Comparison of ENCODE assay signal across 9 cellular contexts in genomic region chr22:30560643-30561202, GRCh38. TPM values are rescaled to one million over a fixed set of nuclear protein-coding genes. Genes with fewer than 3 reads are reported as not detected.
A peak's percentile ranks its signal among the peaks of the same experiment; 100 is the strongest.
DNase-seq lines count a peak whose midpoint lies in the region; ATAC-seq, FAIRE-seq and TF ChIP-seq lines count a peak whose summit lies in the region.
"Not testable (repeated sequence)": the region's sequence is repeated elsewhere in the genome, so short reads cannot be mapped to it uniquely, and the experiment has no call there.
"Had no signal": no experiment of that assay in that cellular context is flagged by ENCODE, and none has a peak within 500 bp of the region (broad histone marks: within the 10 kb centered on the region; RNA-seq: fewer than 3 reads in every experiment).

No MANE protein-coding gene starts in this region.

- intact Hi-C loops in kidney (cut with DNase I) = not testable (repeated sequence)

- H3K27me3 ChIP-seq in Loucy (ENCODE audit: insufficient read depth, low read length, poor library complexity, severe bottlenecking) = not testable (repeated sequence)

- not testable (repeated sequence) for H3K36me3 ChIP-seq in Loucy (ENCODE audit: insufficient read depth, low read length); kidney (ENCODE audit: control insufficient read depth in 1 of 2, insufficient read depth in 2 of 2, low read length in 2 of 2)

- H3K4me3 Mint-ChIP-seq in activated naive CD8-positive, alpha-beta T cell treated with anti-CD3 and anti-CD28 coated beads, Interleukin-2, amount 10 ng/mL, durations not matched to agents 7 days and 5 days; stimulated activated naive B cell treated with anti-CD40 and anti-IgM and Interleukin-4, amounts not matched to agents 10 μg/mL and 1 μg/mL and 100 μg/mL, for 72 hours: not testable (repeated sequence)

- H3K9ac ChIP-seq in Loucy (ENCODE audit: low read depth, low read length, poor library complexity, severe bottlenecking); kidney (ENCODE audit: low read length in 2 of 2): not testable (repeated sequence)

- H3K4me1 ChIP-seq in Loucy (ENCODE audit: insufficient read depth, low read length, poor library complexity, severe bottlenecking) = not testable (repeated sequence)
- peaks cover 13 to 17% of the 10 kb centered on the region in 2 donors for H3K4me1 ChIP-seq in kidney (ENCODE audit: control insufficient read depth in 1 of 2, insufficient read depth in 1 of 2, low read depth in 1 of 2, low read length in 2 of 2)

- POLR2A ChIA-PET in activated naive CD8-positive, alpha-beta T cell treated with anti-CD3 and anti-CD28 coated beads, Interleukin-2, amount 10 ng/mL, durations not matched to agents 7 days and 5 days (lab: Charles Lee) = not testable (repeated sequence)

- not testable (repeated sequence) for H3K79me2 ChIP-seq in Loucy (ENCODE audit: insufficient read depth, low read length)

- H3K4me1 Mint-ChIP-seq in activated naive CD8-positive, alpha-beta T cell treated with anti-CD3 and anti-CD28 coated beads, Interleukin-2, amount 10 ng/mL, durations not matched to agents 7 days and 5 days; stimulated activated naive B cell treated with anti-CD40 and anti-IgM and Interleukin-4, amounts not matched to agents 10 μg/mL and 1 μg/mL and 100 μg/mL, for 72 hours: not testable (repeated sequence)

- H3K9me2 ChIP-seq in Loucy (replicated peaks; ENCODE audit: low read depth, low read length) = not testable (repeated sequence)

- peak overlapping the region; percentile 60 to 65 for H3K27ac ChIP-seq in kidney (ENCODE audit: low read depth in 2 of 2, low read length in 2 of 2)

- H3F3A ChIP-seq in Loucy (ENCODE audit: low read depth) = not testable (repeated sequence)

- not testable (repeated sequence) for H2AFZ ChIP-seq in Loucy (ENCODE audit: low read length)

- H3K36me3 Mint-ChIP-seq in activated naive CD8-positive, alpha-beta T cell treated with anti-CD3 and anti-CD28 coated beads, Interleukin-2, amount 10 ng/mL, durations not matched to agents 7 days and 5 days; stimulated activated naive B cell treated with anti-CD40 and anti-IgM and Interleukin-4, amounts not matched to agents 10 μg/mL and 1 μg/mL and 100 μg/mL, for 72 hours: not testable (repeated sequence)

- H3K27ac Mint-ChIP-seq in activated naive CD8-positive, alpha-beta T cell treated with anti-CD3 and anti-CD28 coated beads, Interleukin-2, amount 10 ng/mL, durations not matched to agents 7 days and 5 days; stimulated activated naive B cell treated with anti-CD40 and anti-IgM and Interleukin-4, amounts not matched to agents 10 μg/mL and 1 μg/mL and 100 μg/mL, for 72 hours: not testable (repeated sequence)

- peak; percentile 59 for ATAC-seq in SK-N-SH treated with all-trans-retinoic acid at 6 μM for 48 hours
- ATAC-seq in activated naive CD8-positive, alpha-beta T cell treated with anti-CD3 and anti-CD28 coated beads, Interleukin-2, amount 10 ng/mL, durations not matched to agents 7 days and 5 days (ENCODE audit: low read depth) = peak; percentile 52
- peak; percentile 34 to 38 for ATAC-seq in stimulated activated naive B cell treated with anti-CD40 and anti-IgM and Interleukin-4, amounts not matched to agents 10 μg/mL and 1 μg/mL and 100 μg/mL, for 72 hours (replicated peaks)

- not testable (repeated sequence) for H3K27me3 Mint-ChIP-seq in activated naive CD8-positive, alpha-beta T cell treated with anti-CD3 and anti-CD28 coated beads, Interleukin-2, amount 10 ng/mL, durations not matched to agents 7 days and 5 days; stimulated activated naive B cell treated with anti-CD40 and anti-IgM and Interleukin-4, amounts not matched to agents 10 μg/mL and 1 μg/mL and 100 μg/mL, for 72 hours

- H3K9me3 Mint-ChIP-seq in activated naive CD8-positive, alpha-beta T cell treated with anti-CD3 and anti-CD28 coated beads, Interleukin-2, amount 10 ng/mL, durations not matched to agents 7 days and 5 days; stimulated activated naive B cell treated with anti-CD40 and anti-IgM and Interleukin-4, amounts not matched to agents 10 μg/mL and 1 μg/mL and 100 μg/mL, for 72 hours: not testable (repeated sequence)

- H4K20me1 ChIP-seq in Loucy (ENCODE audit: insufficient read depth, low read length, poor library complexity, severe bottlenecking) = not testable (repeated sequence)

- H3K4me3 ChIP-seq in GM12864 (ENCODE audit: low read depth, low read length); Loucy (ENCODE audit: low read length, poor library complexity, severe bottlenecking); kidney (ENCODE audit: low read length in 2 of 2): not testable (repeated sequence)

- not testable (repeated sequence) for DNase-seq in GM12864 (ENCODE audit: low read depth); activated naive CD8-positive, alpha-beta T cell treated with anti-CD3 and anti-CD28 coated beads, Interleukin-2, amount 10 ng/mL, durations not matched to agents 7 days and 5 days; kidney; stimulated activated naive B cell treated with anti-CD40 and anti-IgM and Interleukin-4, amounts not matched to agents 10 μg/mL and 1 μg/mL and 100 μg/mL, for 72 hours

- H3K9me3 ChIP-seq in Loucy (ENCODE audit: insufficient read depth, low read depth, low read length); kidney (ENCODE audit: control insufficient read depth in 1 of 2, low read length in 2 of 2): not testable (repeated sequence)

- peak; percentile 23 for TF ChIP-seq CTCF in GM12864 (IDR thresholded peaks at IDR 0.05; ENCODE audit: low read depth, low read length, missing control alignments)
- TF ChIP-seq CTCF in Loucy (conservative IDR thresholded peaks at IDR 0.05; ENCODE audit: low read length) = peak; percentile 44
- TF ChIP-seq CTCF in kidney (IDR thresholded peaks at IDR 0.05; ENCODE audit: borderline replicate concordance, extremely low read depth, insufficient read depth) = not testable (repeated sequence)

- FAIRE-seq in kidney (lab: Jason Lieb, UNC) = not testable (repeated sequence)

- not testable (repeated sequence) for H3K4me2 ChIP-seq in Loucy (ENCODE audit: low read depth, low read length, poor library complexity, severe bottlenecking)

RNA-seq across cellular contexts. Expression of gene GAL3ST1, which starts 13.7 kb away (rescaled TPM):
- under 1 TPM; 0.44 to 0.68 TPM for total RNA-seq in activated naive CD8-positive, alpha-beta T cell treated with anti-CD3 and anti-CD28 coated beads, Interleukin-2, amount 10 ng/mL, durations not matched to agents 7 days and 5 days
- total RNA-seq in kidney = 16.1 TPM
- polyA plus RNA-seq in kidney (ENCODE audit: insufficient read depth, low read depth, low replicate concordance) = 34.3 TPM

RNA-seq across cellular contexts. Expression of gene SEC14L6, which starts 14.2 kb away (rescaled TPM):
- total RNA-seq in activated naive CD8-positive, alpha-beta T cell treated with anti-CD3 and anti-CD28 coated beads, Interleukin-2, amount 10 ng/mL, durations not matched to agents 7 days and 5 days = under 1 TPM in 1 of 2 experiments, not detected in 1; 0.08 TPM
- total RNA-seq in kidney = 13.9 TPM
- 16.5 TPM for polyA plus RNA-seq in kidney (ENCODE audit: insufficient read depth, low read depth, low replicate concordance)
- total RNA-seq: activated naive CD4-positive, alpha-beta T cell treated with anti-CD3 and anti-CD28 coated beads, Interleukin-2, amount 50 U/mL, for 72 hours; lung microvascular endothelial cell had no signal

RNA-seq across cellular contexts. Expression of gene PES1, which starts 31.0 kb away (rescaled TPM):
- total RNA-seq in activated naive CD8-positive, alpha-beta T cell treated with anti-CD3 and anti-CD28 coated beads, Interleukin-2, amount 10 ng/mL, durations not matched to agents 7 days and 5 days = 10 to 100 TPM; 51.2 to 57.1 TPM
- 68.4 TPM for total RNA-seq in kidney
- 57.0 TPM for polyA plus RNA-seq in kidney (ENCODE audit: insufficient read depth, low read depth, low replicate concordance)

RNA-seq across cellular contexts. Expression of gene TCN2, which starts 46.3 kb away (rescaled TPM):
- under 1 TPM; 0.28 to 0.94 TPM for total RNA-seq in activated naive CD8-positive, alpha-beta T cell treated with anti-CD3 and anti-CD28 coated beads, Interleukin-2, amount 10 ng/mL, durations not matched to agents 7 days and 5 days
- 71.3 TPM for total RNA-seq in kidney
- polyA plus RNA-seq in kidney (ENCODE audit: insufficient read depth, low read depth, low replicate concordance) = 174 TPM

RNA-seq across cellular contexts. Expression of gene SEC14L4, which starts 55.2 kb away (rescaled TPM):
- total RNA-seq in activated naive CD8-positive, alpha-beta T cell treated with anti-CD3 and anti-CD28 coated beads, Interleukin-2, amount 10 ng/mL, durations not matched to agents 7 days and 5 days = not detected
- total RNA-seq in kidney = 0.63 TPM
- 0.41 TPM for polyA plus RNA-seq in kidney (ENCODE audit: insufficient read depth, low read depth, low replicate concordance)
- total RNA-seq: lung microvascular endothelial cell, right atrium auricular region had no signal

Comparison
In these comparisons a context has a peak if more than half of its experiments do, and no peak if none do; other contexts are left out.
1. RNA of gene GAL3ST1, which starts 13.7 kb away (total RNA-seq): 16.1 TPM in kidney (single experiment); 0.44 to 0.68 TPM in activated naive CD8-positive, alpha-beta T cell treated with anti-CD3 and anti-CD28 coated beads, Interleukin-2, amount 10 ng/mL, durations not matched to agents 7 days and 5 days; every median in the first group is over 10 times any median in the second.
2. RNA of gene SEC14L6, which starts 14.2 kb away (total RNA-seq): 13.9 TPM in kidney (single experiment); 0.08 TPM in activated naive CD8-positive, alpha-beta T cell treated with anti-CD3 and anti-CD28 coated beads, Interleukin-2, amount 10 ng/mL, durations not matched to agents 7 days and 5 days; every median in the first group is over 10 times any median in the second.
3. Peak in every context shown above with its lines, with median percentiles within 50 percentile points of each other: ATAC-seq.